Comparison of ENCODE assay signal across 7 cellular contexts in the genomic region with DNA sequence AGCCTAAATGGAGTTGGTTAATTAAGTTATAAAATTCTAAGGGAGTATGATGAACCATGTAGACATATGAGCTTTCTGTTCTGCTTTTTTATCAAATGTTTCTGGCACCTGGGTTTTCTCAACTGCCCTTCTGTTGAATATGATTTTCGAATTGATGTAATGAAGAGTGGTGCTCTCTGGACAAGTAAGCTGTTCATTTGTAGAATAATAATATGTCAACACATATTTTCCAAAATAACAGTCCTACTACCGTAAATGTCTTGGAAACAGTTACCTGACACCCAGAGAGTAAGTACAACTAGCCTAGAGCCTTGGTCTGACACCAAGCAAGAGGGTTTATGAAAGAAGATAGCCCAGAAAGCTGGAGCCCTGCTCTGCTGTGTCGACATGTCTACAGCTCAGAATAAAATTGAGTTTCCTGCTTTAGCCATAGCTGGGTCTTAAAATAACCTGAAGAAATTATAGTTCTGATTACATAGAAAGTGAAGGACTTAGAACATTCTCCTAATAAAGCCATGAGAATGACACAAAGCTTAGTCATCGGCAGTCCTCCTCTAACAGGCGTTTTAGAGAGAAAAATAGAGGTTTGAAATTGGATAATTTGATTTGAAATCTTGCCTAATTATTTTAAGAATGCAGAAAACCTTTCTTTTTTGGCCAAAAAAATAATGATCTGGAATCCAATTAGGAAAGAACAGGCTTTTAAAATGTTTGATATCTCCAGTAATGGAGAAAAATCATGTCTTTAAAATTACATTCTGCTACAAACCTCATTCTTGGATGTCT. TPM values are rescaled to one million over a fixed set of nuclear protein-coding genes. Genes with fewer than 3 reads are reported as not detected.
A peak's percentile ranks its signal among the peaks of the same experiment; 100 is the strongest.
DNase-seq lines count a peak whose midpoint lies in the region; ATAC-seq, FAIRE-seq and TF ChIP-seq lines count a peak whose summit lies in the region.

No MANE protein-coding gene starts in this region.

- ATAC-seq in HG03039 (IDR thresholded peaks at IDR 0.05; ENCODE audit: unreplicated experiment), result peak; percentile 50
- peak; percentile 85 for ATAC-seq in SK-N-SH treated with all-trans-retinoic acid at 6 μM for 48 hours

- H3K4me3 ChIP-seq in skeletal muscle satellite cell (ENCODE audit: low read length), result peak overlapping the region; percentile 47

- peak overlapping the region; percentile 73 for H3K4me2 ChIP-seq in skeletal muscle satellite cell (ENCODE audit: low read length)

- no peak for DNase-seq in GM19239 (ENCODE audit: insufficient read length, low spot score)
- no peak for DNase-seq in NCI-H1048 (lab: John Stamatoyannopoulos, UW)
- DNase-seq in 8988T, result no peak
- DNase-seq in NCI-H82 treated with DMSO at 0.1 percent for 48 hours (lab: John Stamatoyannopoulos, UW; ENCODE audit: unreplicated experiment), result no peak

- FAIRE-seq in GM19239 (lab: Jason Lieb, UNC), result peak; percentile 92

- H3K9me3 ChIP-seq in skeletal muscle satellite cell (replicated peaks; ENCODE audit: low read length), result no peaks in the 10 kb centered on the region

- H3K36me3 ChIP-seq in skeletal muscle satellite cell (ENCODE audit: insufficient read depth, low read length), result no peaks in the 10 kb centered on the region

- peaks cover 13% of the 10 kb centered on the region for H3K4me1 ChIP-seq in skeletal muscle satellite cell (ENCODE audit: control insufficient read depth, insufficient read depth, low read length)

- peak overlapping the region; percentile 37 for H3K9ac ChIP-seq in skeletal muscle satellite cell (ENCODE audit: low read depth, low read length)

- H3K27me3 ChIP-seq in skeletal muscle satellite cell (ENCODE audit: control insufficient read depth, insufficient read depth, low read length), result no peaks in the 10 kb centered on the region

TF ChIP-seq in SK-N-SH treated with all-trans-retinoic acid at 6 μM for 48 hours, 23 proteins besides CTCF, POLR2A, EP300 and RAD21 (continues in another document):
- TF ChIP-seq ISL1 (CRISPR knock-in tag; IDR thresholded peaks at IDR 0.05), result peak; percentile 100
- TF ChIP-seq BACH2 (CRISPR knock-in tag; IDR thresholded peaks at IDR 0.05; ENCODE audit: borderline replicate concordance), result no peak
- no peak for TF ChIP-seq ARNTL (CRISPR knock-in tag; IDR thresholded peaks at IDR 0.05; ENCODE audit: borderline replicate concordance, low read depth)
- TF ChIP-seq ZNF8 (CRISPR knock-in tag; IDR thresholded peaks at IDR 0.05), result no peak; the same call in 1 of the 2 replicates
- TF ChIP-seq GLIS3 (CRISPR knock-in tag; IDR thresholded peaks at IDR 0.05), result no peak; the same call in 1 of the 2 replicates
- TF ChIP-seq ZFP3 (CRISPR knock-in tag; IDR thresholded peaks at IDR 0.05), result no peak
- peak; percentile 92 for TF ChIP-seq ESRRG (CRISPR knock-in tag; IDR thresholded peaks at IDR 0.05)
- TF ChIP-seq RARB (CRISPR knock-in tag; IDR thresholded peaks at IDR 0.05), result peak; percentile 70; the same call in 1 of the 2 replicates
- TF ChIP-seq, protein P1, sequence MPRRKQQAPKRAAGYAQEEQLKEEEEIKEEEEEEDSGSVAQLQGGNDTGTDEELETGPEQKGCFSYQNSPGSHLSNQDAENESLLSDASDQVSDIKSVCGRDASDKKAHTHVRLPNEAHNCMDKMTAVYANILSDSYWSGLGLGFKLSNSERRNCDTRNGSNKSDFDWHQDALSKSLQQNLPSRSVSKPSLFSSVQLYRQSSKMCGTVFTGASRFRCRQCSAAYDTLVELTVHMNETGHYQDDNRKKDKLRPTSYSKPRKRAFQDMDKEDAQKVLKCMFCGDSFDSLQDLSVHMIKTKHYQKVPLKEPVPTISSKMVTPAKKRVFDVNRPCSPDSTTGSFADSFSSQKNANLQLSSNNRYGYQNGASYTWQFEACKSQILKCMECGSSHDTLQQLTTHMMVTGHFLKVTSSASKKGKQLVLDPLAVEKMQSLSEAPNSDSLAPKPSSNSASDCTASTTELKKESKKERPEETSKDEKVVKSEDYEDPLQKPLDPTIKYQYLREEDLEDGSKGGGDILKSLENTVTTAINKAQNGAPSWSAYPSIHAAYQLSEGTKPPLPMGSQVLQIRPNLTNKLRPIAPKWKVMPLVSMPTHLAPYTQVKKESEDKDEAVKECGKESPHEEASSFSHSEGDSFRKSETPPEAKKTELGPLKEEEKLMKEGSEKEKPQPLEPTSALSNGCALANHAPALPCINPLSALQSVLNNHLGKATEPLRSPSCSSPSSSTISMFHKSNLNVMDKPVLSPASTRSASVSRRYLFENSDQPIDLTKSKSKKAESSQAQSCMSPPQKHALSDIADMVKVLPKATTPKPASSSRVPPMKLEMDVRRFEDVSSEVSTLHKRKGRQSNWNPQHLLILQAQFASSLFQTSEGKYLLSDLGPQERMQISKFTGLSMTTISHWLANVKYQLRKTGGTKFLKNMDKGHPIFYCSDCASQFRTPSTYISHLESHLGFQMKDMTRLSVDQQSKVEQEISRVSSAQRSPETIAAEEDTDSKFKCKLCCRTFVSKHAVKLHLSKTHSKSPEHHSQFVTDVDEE (CRISPR knock-in tag; IDR thresholded peaks at IDR 0.05), result no peak; the same call in 1 of the 2 replicates
- TF ChIP-seq, protein P2, sequence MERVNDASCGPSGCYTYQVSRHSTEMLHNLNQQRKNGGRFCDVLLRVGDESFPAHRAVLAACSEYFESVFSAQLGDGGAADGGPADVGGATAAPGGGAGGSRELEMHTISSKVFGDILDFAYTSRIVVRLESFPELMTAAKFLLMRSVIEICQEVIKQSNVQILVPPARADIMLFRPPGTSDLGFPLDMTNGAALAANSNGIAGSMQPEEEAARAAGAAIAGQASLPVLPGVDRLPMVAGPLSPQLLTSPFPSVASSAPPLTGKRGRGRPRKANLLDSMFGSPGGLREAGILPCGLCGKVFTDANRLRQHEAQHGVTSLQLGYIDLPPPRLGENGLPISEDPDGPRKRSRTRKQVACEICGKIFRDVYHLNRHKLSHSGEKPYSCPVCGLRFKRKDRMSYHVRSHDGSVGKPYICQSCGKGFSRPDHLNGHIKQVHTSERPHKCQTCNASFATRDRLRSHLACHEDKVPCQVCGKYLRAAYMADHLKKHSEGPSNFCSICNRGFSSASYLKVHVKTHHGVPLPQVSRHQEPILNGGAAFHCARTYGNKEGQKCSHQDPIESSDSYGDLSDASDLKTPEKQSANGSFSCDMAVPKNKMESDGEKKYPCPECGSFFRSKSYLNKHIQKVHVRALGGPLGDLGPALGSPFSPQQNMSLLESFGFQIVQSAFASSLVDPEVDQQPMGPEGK (CRISPR knock-in tag; IDR thresholded peaks at IDR 0.05; ENCODE audit: borderline replicate concordance), result peak; percentile 97
- TF ChIP-seq ZC3H10 (CRISPR knock-in tag; IDR thresholded peaks at IDR 0.05), result peak; percentile 96
- TF ChIP-seq, protein P3, sequence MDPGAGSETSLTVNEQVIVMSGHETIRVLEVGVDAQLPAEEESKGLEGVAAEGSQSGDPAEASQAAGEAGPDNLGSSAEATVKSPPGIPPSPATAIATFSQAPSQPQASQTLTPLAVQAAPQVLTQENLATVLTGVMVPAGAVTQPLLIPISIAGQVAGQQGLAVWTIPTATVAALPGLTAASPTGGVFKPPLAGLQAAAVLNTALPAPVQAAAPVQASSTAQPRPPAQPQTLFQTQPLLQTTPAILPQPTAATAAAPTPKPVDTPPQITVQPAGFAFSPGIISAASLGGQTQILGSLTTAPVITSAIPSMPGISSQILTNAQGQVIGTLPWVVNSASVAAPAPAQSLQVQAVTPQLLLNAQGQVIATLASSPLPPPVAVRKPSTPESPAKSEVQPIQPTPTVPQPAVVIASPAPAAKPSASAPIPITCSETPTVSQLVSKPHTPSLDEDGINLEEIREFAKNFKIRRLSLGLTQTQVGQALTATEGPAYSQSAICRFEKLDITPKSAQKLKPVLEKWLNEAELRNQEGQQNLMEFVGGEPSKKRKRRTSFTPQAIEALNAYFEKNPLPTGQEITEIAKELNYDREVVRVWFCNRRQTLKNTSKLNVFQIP (CRISPR knock-in tag; IDR thresholded peaks at IDR 0.05; ENCODE audit: borderline replicate concordance, low read depth), result peak; percentile 98; the same call in 1 of the 2 replicates
- TF ChIP-seq TOX (CRISPR knock-in tag; IDR thresholded peaks at IDR 0.05; ENCODE audit: borderline replicate concordance), result no peak; the same call in 1 of the 2 replicates
- TF ChIP-seq PPARA (CRISPR knock-in tag; IDR thresholded peaks at IDR 0.05; ENCODE audit: borderline replicate concordance), result no peak
- TF ChIP-seq ZNF70 (CRISPR knock-in tag; IDR thresholded peaks at IDR 0.05), result no peak
- 0 out of 2 replicates have a peak, but pooled peaks have one; percentile 49 for TF ChIP-seq ZNF565 (CRISPR knock-in tag; conservative IDR thresholded peaks at IDR 0.05; ENCODE audit: low read depth)
- TF ChIP-seq CSDC2 (CRISPR knock-in tag; IDR thresholded peaks at IDR 0.05), result no peak
- TF ChIP-seq, protein P4, sequence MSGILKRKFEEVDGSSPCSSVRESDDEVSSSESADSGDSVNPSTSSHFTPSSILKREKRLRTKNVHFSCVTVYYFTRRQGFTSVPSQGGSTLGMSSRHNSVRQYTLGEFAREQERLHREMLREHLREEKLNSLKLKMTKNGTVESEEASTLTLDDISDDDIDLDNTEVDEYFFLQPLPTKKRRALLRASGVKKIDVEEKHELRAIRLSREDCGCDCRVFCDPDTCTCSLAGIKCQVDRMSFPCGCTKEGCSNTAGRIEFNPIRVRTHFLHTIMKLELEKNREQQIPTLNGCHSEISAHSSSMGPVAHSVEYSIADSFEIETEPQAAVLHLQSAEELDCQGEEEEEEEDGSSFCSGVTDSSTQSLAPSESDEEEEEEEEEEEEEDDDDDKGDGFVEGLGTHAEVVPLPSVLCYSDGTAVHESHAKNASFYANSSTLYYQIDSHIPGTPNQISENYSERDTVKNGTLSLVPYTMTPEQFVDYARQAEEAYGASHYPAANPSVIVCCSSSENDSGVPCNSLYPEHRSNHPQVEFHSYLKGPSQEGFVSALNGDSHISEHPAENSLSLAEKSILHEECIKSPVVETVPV (CRISPR knock-in tag; IDR thresholded peaks at IDR 0.05), result peak; percentile 97
- TF ChIP-seq, protein P5, sequence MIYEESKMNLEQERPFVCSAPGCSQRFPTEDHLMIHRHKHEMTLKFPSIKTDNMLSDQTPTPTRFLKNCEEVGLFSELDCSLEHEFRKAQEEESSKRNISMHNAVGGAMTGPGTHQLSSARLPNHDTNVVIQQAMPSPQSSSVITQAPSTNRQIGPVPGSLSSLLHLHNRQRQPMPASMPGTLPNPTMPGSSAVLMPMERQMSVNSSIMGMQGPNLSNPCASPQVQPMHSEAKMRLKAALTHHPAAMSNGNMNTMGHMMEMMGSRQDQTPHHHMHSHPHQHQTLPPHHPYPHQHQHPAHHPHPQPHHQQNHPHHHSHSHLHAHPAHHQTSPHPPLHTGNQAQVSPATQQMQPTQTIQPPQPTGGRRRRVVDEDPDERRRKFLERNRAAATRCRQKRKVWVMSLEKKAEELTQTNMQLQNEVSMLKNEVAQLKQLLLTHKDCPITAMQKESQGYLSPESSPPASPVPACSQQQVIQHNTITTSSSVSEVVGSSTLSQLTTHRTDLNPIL (CRISPR knock-in tag; IDR thresholded peaks at IDR 0.05; ENCODE audit: low read depth), result peak; percentile 97
- TF ChIP-seq OSR1 (CRISPR knock-in tag; IDR thresholded peaks at IDR 0.05), result no peak
- peak; percentile 92 for TF ChIP-seq TCF4 (CRISPR knock-in tag; IDR thresholded peaks at IDR 0.05; ENCODE audit: borderline replicate concordance)
- peak; percentile 78 for TF ChIP-seq ZFP30 (CRISPR knock-in tag; IDR thresholded peaks at IDR 0.05)

RNA-seq across cellular contexts. Expression of a gene that starts 25.1 kb away (rescaled TPM):
- 10.6 and 11.1 TPM in 2 replicates for total RNA-seq in skeletal muscle satellite cell (2012; rRNA removed)
